ENCODE assay signal across 16 cellular contexts in the genomic region with DNA sequence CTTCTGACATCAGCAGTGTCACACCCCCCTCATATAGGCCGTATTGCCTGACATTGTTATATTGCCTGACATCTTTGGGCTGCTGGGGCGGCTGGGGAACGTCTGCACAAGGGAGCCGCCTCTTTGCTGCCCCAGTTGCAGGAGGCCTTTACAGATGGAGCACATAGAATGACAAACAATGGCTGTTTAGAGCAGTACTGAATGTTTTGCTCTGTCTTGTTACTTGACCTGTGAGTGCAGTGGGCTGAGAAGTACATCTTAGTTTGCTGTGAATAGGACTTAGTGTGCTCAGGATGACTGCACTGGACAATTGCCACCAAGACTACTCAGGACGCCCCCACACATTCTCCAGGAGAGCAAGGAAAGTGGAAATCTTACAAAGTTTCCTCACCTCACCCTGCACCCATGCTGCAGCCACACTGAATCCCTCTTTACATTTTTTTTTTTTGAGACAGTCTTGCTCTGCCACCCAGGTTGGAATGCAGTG.
A peak's percentile ranks its signal among the peaks of the same experiment; 100 is the strongest.
DNase-seq lines count a peak whose midpoint lies in the region; ATAC-seq, FAIRE-seq and TF ChIP-seq lines count a peak whose summit lies in the region.
"Had no signal": no experiment of that assay in that cellular context is flagged by ENCODE, and none has a peak within 500 bp of the region (broad histone marks: within the 10 kb centered on the region; RNA-seq: fewer than 3 reads in every experiment).

No MANE protein-coding gene starts in this region.

- H4K20me1 ChIP-seq in mammary epithelial cell (ENCODE audit: insufficient read depth, low read length): no peaks in the 10 kb centered on the region

- no peak overlapping the region for H3K27ac Mint-ChIP-seq in natural killer cell treated with Interleukin-12 subunit alpha and Interleukin-12 subunit beta and Interleukin-15 and Interleukin-18, amount 100 ng/mL, for 72 hours
- H3K27ac Mint-ChIP-seq: activated B cell treated with CpG ODN at 0.5 μM for 24 hours; CD4-positive, alpha-beta memory T cell had no signal

- H3K27ac ChIP-seq in mammary epithelial cell (ENCODE audit: insufficient read depth, low read depth, low read length): no peak overlapping the region

- peak overlapping the region; percentile 23 for H3K4me3 Mint-ChIP-seq in natural killer cell treated with Interleukin-12 subunit alpha and Interleukin-12 subunit beta and Interleukin-15 and Interleukin-18, amount 100 ng/mL, for 72 hours
- H3K4me3 Mint-ChIP-seq: activated B cell treated with CpG ODN at 0.5 μM for 24 hours; CD4-positive, alpha-beta memory T cell had no signal

- H3K36me3 ChIP-seq in mammary epithelial cell (ENCODE audit: insufficient read depth, low read length): no peaks in the 10 kb centered on the region

- peak in 1 of 2 donors; percentile 61 for ATAC-seq in natural killer cell treated with Interleukin-12 subunit alpha and Interleukin-12 subunit beta and Interleukin-15 and Interleukin-18, amount 100 ng/mL, for 72 hours
- no peak for ATAC-seq in HG03469 (IDR thresholded peaks at IDR 0.05; ENCODE audit: unreplicated experiment)
- no peak for ATAC-seq in GM19351 (IDR thresholded peaks at IDR 0.05; ENCODE audit: unreplicated experiment)
- ATAC-seq: left colon; stimulated activated naive CD8-positive, alpha-beta T cell treated with anti-CD3 and anti-CD28 coated beads, Interleukin-15, Interleukin-2, amounts not matched to agents 100 U/mL and 50 U/mL, for 24 hours had no signal

- H3K4me1 ChIP-seq in mammary epithelial cell (ENCODE audit: insufficient read depth, low read length): peaks cover 49% of the 10 kb centered on the region

- no TSS peak for BruUV-seq in mammary epithelial cell (replicated peaks; lab: Mats Ljungman, UMichigan)

- H3K9me3 ChIP-seq in mammary epithelial cell (replicated peaks; ENCODE audit: insufficient read depth, low read length): no peaks in the 10 kb centered on the region

- dilution Hi-C loops in mammary epithelial cell (cut with HindIII; ENCODE audit: low sequenced_read_pairs): no loop called here

- peak; percentile 21 for DNase-seq in Ammon's horn (ENCODE audit: low spot score)
- no peak for DNase-seq in HTR-8/SVneo (ENCODE audit: insufficient read length, low spot score)
- DNase-seq in mammary epithelial cell: peak; percentile 53
- DNase-seq in natural killer cell treated with Interleukin-12 subunit alpha and Interleukin-12 subunit beta and Interleukin-15 and Interleukin-18, amount 100 ng/mL, for 72 hours (ENCODE audit: low spot score): no peak
- no peak for DNase-seq in NCI-H2107 (lab: John Stamatoyannopoulos, UW)
- DNase-seq in HuH-7.5 (ENCODE audit: low spot score): no peak
- DNase-seq: activated B cell treated with CpG ODN at 0.5 μM for 24 hours; activated T-cell treated with anti-CD3 and anti-CD28 coated beads for 4 hours; CD4-positive, alpha-beta memory T cell; effector memory CD4-positive, alpha-beta T cell; left colon; NCI-H2029 treated with DMSO at 0.1 percent for 48 hours; stimulated activated naive CD8-positive, alpha-beta T cell treated with anti-CD3 and anti-CD28 coated beads, Interleukin-15, Interleukin-2, amounts not matched to agents 100 U/mL and 50 U/mL, for 24 hours had no signal

- no peak overlapping the region for H3K4me3 ChIP-seq in mammary epithelial cell (replicated peaks in 1 of 3; ENCODE audit: insufficient read depth in 1 of 3, low read depth in 2 of 3, low read length in 3 of 3)

- CTCF ChIA-PET in mammary epithelial cell (lab: Charles Lee; ENCODE audit: low non-redundant PET): no interaction called here

- no peak overlapping the region for H3K9ac ChIP-seq in mammary epithelial cell (ENCODE audit: insufficient read depth, low read length)

- H3K27me3 Mint-ChIP-seq in natural killer cell treated with Interleukin-12 subunit alpha and Interleukin-12 subunit beta and Interleukin-15 and Interleukin-18, amount 100 ng/mL, for 72 hours: peaks cover 10 to 14% of the 10 kb centered on the region in 2 donors

- intact Hi-C loops in mammary epithelial cell (cut with micrococcal nuclease): no loop called here

- peak; percentile 48 for FAIRE-seq in HTR-8/SVneo (lab: Jason Lieb, UNC)
- FAIRE-seq: H1 had no signal

- in situ Hi-C loops in mammary epithelial cell (cut with MboI; ENCODE audit: low sequenced_read_pairs in 2 of 2): no loop called here

- H3K36me3 Mint-ChIP-seq in natural killer cell treated with Interleukin-12 subunit alpha and Interleukin-12 subunit beta and Interleukin-15 and Interleukin-18, amount 100 ng/mL, for 72 hours: no peaks in the 10 kb centered on the region
- H3K36me3 Mint-ChIP-seq: CD4-positive, alpha-beta memory T cell had no signal

- TF ChIP-seq CTCF in mammary epithelial cell (conservative IDR thresholded peaks at IDR 0.05 in 1 of 2, IDR thresholded peaks at IDR 0.05 in 1 of 2; ENCODE audit: extremely low read depth in 1 of 2, insufficient read depth in 1 of 2, low read depth in 1 of 2, low read length in 2 of 2): no peak

- 37% methylated on average over 5 of the region's 5 CpGs for WGBS in mammary epithelial cell (ENCODE audit: low coverage, missing lambda C conversion rate)

- peak overlapping the region; percentile 51 for H2AFZ ChIP-seq in mammary epithelial cell (ENCODE audit: low read depth, low read length)

- H3K9me3 Mint-ChIP-seq in natural killer cell treated with Interleukin-12 subunit alpha and Interleukin-12 subunit beta and Interleukin-15 and Interleukin-18, amount 100 ng/mL, for 72 hours: no peaks in the 10 kb centered on the region
- H3K9me3 Mint-ChIP-seq: activated B cell treated with CpG ODN at 0.5 μM for 24 hours; CD4-positive, alpha-beta memory T cell had no signal

- H3K4me1 Mint-ChIP-seq in natural killer cell treated with Interleukin-12 subunit alpha and Interleukin-12 subunit beta and Interleukin-15 and Interleukin-18, amount 100 ng/mL, for 72 hours (ENCODE audit: low read depth in 2 of 2): peaks cover 14 to 30% of the 10 kb centered on the region in 2 donors
- H3K4me1 Mint-ChIP-seq: activated B cell treated with CpG ODN at 0.5 μM for 24 hours; CD4-positive, alpha-beta memory T cell had no signal

- H3K27me3 ChIP-seq in mammary epithelial cell (ENCODE audit: insufficient read depth, low read length): no peaks in the 10 kb centered on the region

- peak overlapping the region; percentile 51 for H3K4me2 ChIP-seq in mammary epithelial cell (ENCODE audit: insufficient read depth, low read depth, low read length)

- H3K79me2 ChIP-seq in mammary epithelial cell (ENCODE audit: insufficient read depth, low read length): no peaks in the 10 kb centered on the region

Comparison
In these comparisons a context has a peak if more than half of its experiments do, and no peak if none do; other contexts are left out.
1. DNase-seq: peak in Ammon's horn (single experiment) and mammary epithelial cell (single experiment); none in HTR-8/SVneo (single experiment), natural killer cell treated with Interleukin-12 subunit alpha and Interleukin-12 subunit beta and Interleukin-15 and Interleukin-18, amount 100 ng/mL, for 72 hours (single experiment), NCI-H2107 (single experiment) and HuH-7.5 (single experiment).